16 cellular contexts compared by ENCODE assay signal in the genomic region with DNA sequence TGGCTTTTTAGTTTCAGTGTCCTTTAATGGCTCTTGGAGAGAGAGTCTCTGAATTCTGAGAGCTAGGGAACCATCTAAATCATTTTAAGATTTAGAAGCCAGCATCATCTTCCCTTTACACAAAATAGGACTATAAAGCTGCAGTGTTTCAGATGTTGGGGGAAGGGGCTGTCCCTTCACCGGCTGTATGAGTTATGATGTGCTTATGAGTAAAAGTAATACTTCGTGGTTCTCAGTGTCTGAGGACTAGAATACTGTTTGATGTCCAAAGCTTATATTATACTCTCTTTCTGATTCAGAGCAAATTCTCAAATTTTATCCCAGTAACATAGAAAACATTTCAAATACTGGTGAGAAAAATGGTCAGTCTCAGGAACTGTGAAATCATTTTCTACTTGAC.
DNase-seq lines count a peak whose midpoint lies in the region; ATAC-seq, FAIRE-seq and TF ChIP-seq lines count a peak whose summit lies in the region.
"Had no signal": no experiment of that assay in that cellular context is flagged by ENCODE, and none has a peak within 500 bp of the region (broad histone marks: within the 10 kb centered on the region; RNA-seq: fewer than 3 reads in every experiment).

No MANE protein-coding gene starts in this region.

- H3K27me3 ChIP-seq in GM12878 (replicated peaks in 1 of 2; ENCODE audit: control insufficient read depth in 2 of 2, insufficient read depth in 2 of 2, low read length in 1 of 2): no peaks in the 10 kb centered on the region
- H3K27me3 ChIP-seq: uterus had no signal

- RAD21 ChIA-PET in GM12878 (lab: Charles Lee; ENCODE audit: unreplicated experiment): interaction anchor here (1.0 kb wide), 1 partner anchor 89 kb away, joined by 4 read pairs; no protein-coding TSS in a partner anchor

- no peaks in the 10 kb centered on the region for H3K79me2 ChIP-seq in GM12878 (ENCODE audit: control insufficient read depth, insufficient read depth, low read length)

- DNase-seq in activated CD8-positive, alpha-beta T cell treated with anti-CD3 and anti-CD28 coated beads for 36 hours: peak; percentile 61
- no peak for DNase-seq in activated CD8-positive, alpha-beta T cell treated with anti-CD3 and anti-CD28 coated beads, Interleukin-2, amount 10 ng/mL, durations not matched to agents 7 days and 5 days
- DNase-seq in GM12878 (ENCODE audit: low read depth, low spot score) (no peak), HEK293T (ENCODE audit: extremely low spot score) (no peak), kidney glomerular epithelial cell (lab: John Stamatoyannopoulos, UW) (no peak), coronary artery (ENCODE audit: low spot score) (no peak)
- DNase-seq: activated B cell treated with CpG ODN at 0.5 μM for 24 hours; activated gamma-delta T cell; foreskin melanocyte; mesenchymal stem cell; NCI-H2227 treated with DMSO at 0.1 percent for 48 hours; occipital lobe; stimulated activated naive CD4-positive, alpha-beta T cell; uterus had no signal

- no peaks in the 10 kb centered on the region for H3K36me3 ChIP-seq in GM12878 (ENCODE audit: control insufficient read depth in 2 of 2, insufficient read depth in 2 of 2, low read length in 1 of 2)
- H3K36me3 ChIP-seq: uterus had no signal

- CTCF ChIA-PET in activated CD8-positive, alpha-beta T cell treated with anti-CD3 and anti-CD28 coated beads for 36 hours (lab: Charles Lee): interaction anchor here (1.3 kb wide), 1 partner anchor 31 kb away, joined by 3 read pairs; no protein-coding TSS in a partner anchor
- CTCF ChIA-PET in activated CD8-positive, alpha-beta T cell treated with anti-CD3 and anti-CD28 coated beads, Interleukin-2, amount 10 ng/mL, durations not matched to agents 7 days and 5 days (lab: Charles Lee): no interaction called here
- CTCF ChIA-PET in GM12878 (lab: Yijun Ruan, JAX) (interaction anchor here (0.7 to 1.4 kb wide), 2 partner anchors 11 to 267 kb away, joined by 3 read pairs; no protein-coding TSS in a partner anchor), HEK293T (lab: Yijun Ruan, JAX) (no interaction called here)

- H3K27me3 Mint-ChIP-seq in activated CD8-positive, alpha-beta T cell treated with anti-CD3 and anti-CD28 coated beads for 36 hours: peaks cover 18% of the 10 kb centered on the region
- peaks cover 3% of the 10 kb centered on the region for H3K27me3 Mint-ChIP-seq in activated CD8-positive, alpha-beta T cell treated with anti-CD3 and anti-CD28 coated beads, Interleukin-2, amount 10 ng/mL, durations not matched to agents 7 days and 5 days (ENCODE audit: low read depth)

- no peaks in the 10 kb centered on the region for H3K4me1 ChIP-seq in GM12878 (ENCODE audit: control insufficient read depth, insufficient read depth, low read length)
- H3K4me1 ChIP-seq: uterus had no signal

- no peak for FAIRE-seq in GM12878 (lab: Jason Lieb, UNC)

- no peaks in the 10 kb centered on the region for H4K20me1 ChIP-seq in GM12878 (ENCODE audit: control insufficient read depth, insufficient read depth)

- 0% methylated on average over 2 of the region's 2 CpGs for WGBS in GM12878 (ENCODE audit: insufficient coverage, insufficient replicate concordance, low lambda C conversion rate, missing lambda C conversion rate)

- H3K4me2 ChIP-seq in GM12878 (ENCODE audit: control insufficient read depth, insufficient read depth): no peak overlapping the region

- peak; percentile 100 for ATAC-seq in activated CD8-positive, alpha-beta T cell treated with anti-CD3 and anti-CD28 coated beads for 36 hours
- no peak for ATAC-seq in activated CD8-positive, alpha-beta T cell treated with anti-CD3 and anti-CD28 coated beads, Interleukin-2, amount 10 ng/mL, durations not matched to agents 7 days and 5 days
- ATAC-seq in GM19043 (IDR thresholded peaks at IDR 0.05; ENCODE audit: low read depth, unreplicated experiment): peak; percentile 82
- peak; percentile 92 for ATAC-seq in HG02852 (IDR thresholded peaks at IDR 0.05; ENCODE audit: unreplicated experiment)
- ATAC-seq in GM12878: peak; percentile 80

- POLR2A ChIA-PET in activated CD8-positive, alpha-beta T cell treated with anti-CD3 and anti-CD28 coated beads for 36 hours (lab: Charles Lee): no interaction called here
- POLR2A ChIA-PET in activated CD8-positive, alpha-beta T cell treated with anti-CD3 and anti-CD28 coated beads, Interleukin-2, amount 10 ng/mL, durations not matched to agents 7 days and 5 days (lab: Charles Lee): no interaction called here
- POLR2A ChIA-PET in GM12878 (lab: Charles Lee) (interaction anchor here (0.6 kb wide), 1 partner anchor 935 kb away, joined by 5 read pairs; no protein-coding TSS in a partner anchor), HEK293T (lab: Yijun Ruan, JAX) (no interaction called here)

- in situ Hi-C loops in GM12878 (cut with MboI): no loop called here

- TF ChIP-seq EP300 in GM12878 (IDR thresholded peaks at IDR 0.05; ENCODE audit: borderline replicate concordance in 1 of 2, control insufficient read depth in 1 of 2, low read depth in 2 of 2, low read length in 2 of 2): no peak

- no peak overlapping the region for H3K9ac ChIP-seq in GM12878 (ENCODE audit: control insufficient read depth, insufficient read depth, low read length)

- no peaks in the 10 kb centered on the region for H3K9me3 ChIP-seq in GM12878 (replicated peaks; ENCODE audit: control insufficient read depth, insufficient read depth, low read length)
- H3K9me3 ChIP-seq: uterus had no signal

- no peak overlapping the region for H2AFZ ChIP-seq in GM12878 (ENCODE audit: control insufficient read depth, low read depth, low read length)

- H3K9me3 Mint-ChIP-seq in activated CD8-positive, alpha-beta T cell treated with anti-CD3 and anti-CD28 coated beads for 36 hours: no peaks in the 10 kb centered on the region
- H3K9me3 Mint-ChIP-seq in activated CD8-positive, alpha-beta T cell treated with anti-CD3 and anti-CD28 coated beads, Interleukin-2, amount 10 ng/mL, durations not matched to agents 7 days and 5 days (ENCODE audit: insufficient read depth): no peaks in the 10 kb centered on the region
- H3K9me3 Mint-ChIP-seq: activated B cell treated with CpG ODN at 0.5 μM for 24 hours had no signal

- no peak overlapping the region for H3K4me3 Mint-ChIP-seq in activated CD8-positive, alpha-beta T cell treated with anti-CD3 and anti-CD28 coated beads for 36 hours
- H3K4me3 Mint-ChIP-seq in activated CD8-positive, alpha-beta T cell treated with anti-CD3 and anti-CD28 coated beads, Interleukin-2, amount 10 ng/mL, durations not matched to agents 7 days and 5 days: no peak overlapping the region
- H3K4me3 Mint-ChIP-seq: activated B cell treated with CpG ODN at 0.5 μM for 24 hours had no signal

- no peak for TF ChIP-seq POLR2A in GM12878 (IDR thresholded peaks at IDR 0.05; ENCODE audit: low read depth, low read length)

- H3K4me3 ChIP-seq in GM12878: no peak overlapping the region
- no peak overlapping the region for H3K4me3 ChIP-seq in coronary artery
- H3K4me3 ChIP-seq: uterus had no signal

- SMC1A ChIA-PET in GM12878 (lab: Charles Lee; ENCODE audit: uncharacterized antibody, unreplicated experiment): interaction anchor here (0.6 to 1.2 kb wide), 3 partner anchors 15 to 63 kb away, joined by 3 read pairs; no protein-coding TSS in a partner anchor

- no TSS peak for BruUV-seq in GM12878 (replicated peaks; lab: Mats Ljungman, UMichigan)

- intact Hi-C loops in activated CD8-positive, alpha-beta T cell treated with anti-CD3 and anti-CD28 coated beads for 36 hours (cut with micrococcal nuclease): no loop called here
- intact Hi-C loops in GM12878 (cut with micrococcal nuclease; ENCODE audit: unreplicated experiment): no loop called here

- H3K4me1 Mint-ChIP-seq in activated CD8-positive, alpha-beta T cell treated with anti-CD3 and anti-CD28 coated beads for 36 hours (ENCODE audit: low read depth): peaks cover 4% of the 10 kb centered on the region
- no peaks in the 10 kb centered on the region for H3K4me1 Mint-ChIP-seq in activated CD8-positive, alpha-beta T cell treated with anti-CD3 and anti-CD28 coated beads, Interleukin-2, amount 10 ng/mL, durations not matched to agents 7 days and 5 days (ENCODE audit: low read depth)
- H3K4me1 Mint-ChIP-seq: activated B cell treated with CpG ODN at 0.5 μM for 24 hours had no signal

- no peak overlapping the region for H3K27ac Mint-ChIP-seq in activated CD8-positive, alpha-beta T cell treated with anti-CD3 and anti-CD28 coated beads for 36 hours
- no peak overlapping the region for H3K27ac Mint-ChIP-seq in activated CD8-positive, alpha-beta T cell treated with anti-CD3 and anti-CD28 coated beads, Interleukin-2, amount 10 ng/mL, durations not matched to agents 7 days and 5 days
- H3K27ac Mint-ChIP-seq: activated B cell treated with CpG ODN at 0.5 μM for 24 hours had no signal

- no peaks in the 10 kb centered on the region for H3K36me3 Mint-ChIP-seq in activated CD8-positive, alpha-beta T cell treated with anti-CD3 and anti-CD28 coated beads for 36 hours (ENCODE audit: low read depth)
- no peaks in the 10 kb centered on the region for H3K36me3 Mint-ChIP-seq in activated CD8-positive, alpha-beta T cell treated with anti-CD3 and anti-CD28 coated beads, Interleukin-2, amount 10 ng/mL, durations not matched to agents 7 days and 5 days (ENCODE audit: low read depth)

- TF ChIP-seq CTCF in activated CD8-positive, alpha-beta T cell treated with anti-CD3 and anti-CD28 coated beads for 36 hours (IDR thresholded peaks at IDR 0.05): no peak
- TF ChIP-seq CTCF in GM12878 (IDR thresholded peaks at IDR 0.05 in 2 of 3, conservative IDR thresholded peaks at IDR 0.05 in 1 of 3; ENCODE audit: control insufficient read depth in 2 of 3, extremely low read depth in 1 of 3, insufficient read depth in 1 of 3, low read depth in 3 of 3, low read length in 3 of 3) (no peak), coronary artery (IDR thresholded peaks at IDR 0.05) (no peak)

- no peak for TF ChIP-seq RAD21 in GM12878 (IDR thresholded peaks at IDR 0.05; ENCODE audit: insufficient read depth, low read depth, low read length)

- H3K27ac ChIP-seq in GM12878 (ENCODE audit: control insufficient read depth, insufficient read depth): no peak overlapping the region
- H3K27ac ChIP-seq in coronary artery: no peak overlapping the region
- H3K27ac ChIP-seq: uterus had no signal

TF ChIP-seq in GM12878, 131 proteins besides CTCF, POLR2A, EP300 and RAD21 (continues in another document):
- no peak for TF ChIP-seq CBX5 (IDR thresholded peaks at IDR 0.05; ENCODE audit: low read depth)

TF ChIP-seq in HEK293T, 16 proteins besides CTCF, POLR2A, EP300 and RAD21 (continues in another document):
- TF ChIP-seq CTBP1 (IDR thresholded peaks at IDR 0.05; ENCODE audit: borderline replicate concordance) (no peak), HDGF (IDR thresholded peaks at IDR 0.05; ENCODE audit: borderline replicate concordance) (no peak), ARNT (IDR thresholded peaks at IDR 0.05) (no peak), ELF4 (IDR thresholded peaks at IDR 0.05) (no peak), FOXK2 (IDR thresholded peaks at IDR 0.05) (no peak), ZNF384 (IDR thresholded peaks at IDR 0.05) (no peak), L3MBTL2 (conservative IDR thresholded peaks at IDR 0.05) (no peak)

Comparison
In these comparisons a context has a peak if more than half of its experiments do, and no peak if none do; other contexts are left out.
1. CTCF ChIA-PET loops: an anchor here in activated CD8-positive, alpha-beta T cell treated with anti-CD3 and anti-CD28 coated beads for 36 hours (1.3 kb wide) and GM12878 (0.7 to 1.4 kb wide); none called in activated CD8-positive, alpha-beta T cell treated with anti-CD3 and anti-CD28 coated beads, Interleukin-2, amount 10 ng/mL, durations not matched to agents 7 days and 5 days and HEK293T.